8 cellular contexts compared by ENCODE assay signal in the genomic region with DNA sequence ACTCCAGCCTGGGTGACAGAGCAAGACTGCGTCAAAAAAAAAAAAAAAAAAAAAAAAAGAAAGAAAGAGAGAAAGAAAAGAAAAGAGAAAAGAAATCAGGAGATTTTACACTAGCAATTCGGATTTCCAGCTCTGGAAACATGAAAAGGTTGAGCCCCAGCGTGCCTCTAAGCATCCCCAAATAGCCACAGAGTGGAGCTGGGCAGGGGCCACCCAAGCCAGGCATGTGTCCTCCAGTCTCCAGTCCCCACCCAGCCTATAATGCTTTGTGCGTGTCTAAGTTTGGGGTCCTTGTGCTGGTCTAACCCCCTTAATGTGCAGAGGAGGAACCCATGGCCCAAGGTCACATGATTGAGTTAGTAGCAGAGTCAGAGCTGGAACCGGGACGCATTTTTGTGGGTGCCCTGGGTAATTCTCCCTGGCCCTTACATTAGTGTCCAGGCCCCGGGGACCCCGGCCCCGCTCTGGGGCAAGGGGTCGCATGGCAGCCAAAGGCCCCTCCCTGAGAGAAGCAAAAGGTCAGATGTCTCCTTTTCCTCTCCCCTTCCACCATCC.
DNase-seq lines count a peak whose midpoint lies in the region; ATAC-seq and TF ChIP-seq lines count a peak whose summit lies in the region.
"Had no signal": no experiment of that assay in that cellular context is flagged by ENCODE, and none has a peak within 500 bp of the region (broad histone marks: within the 10 kb centered on the region; RNA-seq: fewer than 3 reads in every experiment).

No MANE protein-coding gene starts in this region.

- peaks cover 30% of the 10 kb centered on the region for H3K4me1 Mint-ChIP-seq in dendritic cell treated with granulocyte-macrophage colony-stimulating factor and Interleukin-4, amounts not matched to agents 40 ng/mL and 50 ng/mL, for 4 days (ENCODE audit: low read depth)

- no peaks in the 10 kb centered on the region for H3F3A ChIP-seq in DOHH2 (ENCODE audit: control insufficient read depth, insufficient read depth)

- H3K36me3 ChIP-seq in DOHH2 (ENCODE audit: control insufficient read depth, low read length), result no peaks in the 10 kb centered on the region

- no peak overlapping the region for H3K27ac Mint-ChIP-seq in dendritic cell treated with granulocyte-macrophage colony-stimulating factor and Interleukin-4, amounts not matched to agents 40 ng/mL and 50 ng/mL, for 4 days

- no peaks in the 10 kb centered on the region for H3K9me2 ChIP-seq in DOHH2 (replicated peaks; ENCODE audit: control insufficient read depth, low read length)

- no peak for TF ChIP-seq CTCF in DOHH2 (IDR thresholded peaks at IDR 0.05; ENCODE audit: low read depth, low read length, poor library complexity, severe bottlenecking)
- TF ChIP-seq CTCF in LNCaP clone FGC (IDR thresholded peaks at IDR 0.05; ENCODE audit: control insufficient read depth, extremely low read depth, insufficient read depth), result no peak
- TF ChIP-seq CTCF in retinal pigment epithelial cell (conservative IDR thresholded peaks at IDR 0.05; ENCODE audit: low read depth, low read length), result no peak

- no peaks in the 10 kb centered on the region for H3K36me3 Mint-ChIP-seq in dendritic cell treated with granulocyte-macrophage colony-stimulating factor and Interleukin-4, amounts not matched to agents 40 ng/mL and 50 ng/mL, for 4 days (ENCODE audit: low read depth)

- H3K9me3 ChIP-seq in DOHH2 (ENCODE audit: control insufficient read depth, insufficient read depth, low read length), result no peaks in the 10 kb centered on the region

- peak overlapping the region; percentile 98 for H3K4me2 ChIP-seq in DOHH2 (ENCODE audit: low read length)

- intact Hi-C loops in dendritic cell treated with granulocyte-macrophage colony-stimulating factor and Interleukin-4, amounts not matched to agents 40 ng/mL and 50 ng/mL, for 4 days (cut with micrococcal nuclease), result loop anchor here (1.0 to 5.0 kb wide), 3 partner anchors 54 to 244 kb away; partner anchors contain the start of gene GJC1

- no peaks in the 10 kb centered on the region for H3K27me3 ChIP-seq in DOHH2 (ENCODE audit: control insufficient read depth, low read length)

- ATAC-seq in HG03565 (IDR thresholded peaks at IDR 0.05; ENCODE audit: unreplicated experiment), result no peak
- ATAC-seq in HG02588 (IDR thresholded peaks at IDR 0.05; ENCODE audit: unreplicated experiment), result no peak

- H3K27ac ChIP-seq in DOHH2 (ENCODE audit: low read depth, low read length), result no peak overlapping the region
- H3K27ac ChIP-seq: epithelial cell of prostate had no signal

- peaks cover 26% of the 10 kb centered on the region for H3K4me1 ChIP-seq in DOHH2 (ENCODE audit: control insufficient read depth, low read length)

- H3K79me2 ChIP-seq in DOHH2 (ENCODE audit: control insufficient read depth, low read length), result no peaks in the 10 kb centered on the region

- no peak for DNase-seq in LNCaP clone FGC (ENCODE audit: low read depth)
- DNase-seq in retinal pigment epithelial cell (ENCODE audit: low read depth), result no peak
- no peak for DNase-seq in UCSD-AML1 (lab: John Stamatoyannopoulos, UW; ENCODE audit: unreplicated experiment)

- no peaks in the 10 kb centered on the region for H3K9me3 Mint-ChIP-seq in dendritic cell treated with granulocyte-macrophage colony-stimulating factor and Interleukin-4, amounts not matched to agents 40 ng/mL and 50 ng/mL, for 4 days

- H3K4me3 Mint-ChIP-seq in dendritic cell treated with granulocyte-macrophage colony-stimulating factor and Interleukin-4, amounts not matched to agents 40 ng/mL and 50 ng/mL, for 4 days, result peak overlapping the region; percentile 17

- 0 out of 2 replicates have a peak, but pooled peaks cover 2% of the 10 kb centered on the region for H4K20me1 ChIP-seq in DOHH2 (ENCODE audit: control insufficient read depth, insufficient read depth, low read depth, low read length)

- H3K4me3 ChIP-seq in DOHH2 (ENCODE audit: low read length) (peak overlapping the region; percentile 79), LNCaP clone FGC (ENCODE audit: low read depth, low read length) (peak overlapping the region; percentile 40; the same call in 1 of the 2 replicates), retinal pigment epithelial cell (ENCODE audit: low read length) (peak overlapping the region; percentile 55)

- H3K27me3 Mint-ChIP-seq in dendritic cell treated with granulocyte-macrophage colony-stimulating factor and Interleukin-4, amounts not matched to agents 40 ng/mL and 50 ng/mL, for 4 days, result peaks cover 76% of the 10 kb centered on the region
